ENCODE assay signal across 8 cellular contexts in genomic region chr2:171434671-171434980, GRCh38. TPM values are rescaled to one million over a fixed set of nuclear protein-coding genes. Genes with fewer than 3 reads are reported as not detected.
DNase-seq lines count a peak whose midpoint lies in the region; ATAC-seq and TF ChIP-seq lines count a peak whose summit lies in the region.

No MANE protein-coding gene starts in this region.

- POLR2A ChIA-PET in activated CD4-positive, alpha-beta T cell treated with anti-CD3 and anti-CD28 coated beads, Interleukin-2, amount 10 ng/mL, durations not matched to agents 7 days and 5 days (lab: Charles Lee) = interaction anchor here (0.7 kb wide), 1 partner anchor 25 kb away, joined by 3 read pairs; no protein-coding TSS in a partner anchor
- POLR2A ChIA-PET in WTC11 (lab: Charles Lee) = no interaction called here

- WGBS in gastroesophageal sphincter (ENCODE audit: low coverage in 1 of 2), 2 donors = 0 to 5% methylated on average over 2 to 5 of the region's 20 CpGs

- H3K9me3 Mint-ChIP-seq in activated CD4-positive, alpha-beta T cell treated with anti-CD3 and anti-CD28 coated beads, Interleukin-2, amount 10 ng/mL, durations not matched to agents 7 days and 5 days = peaks cover 7% of the 10 kb centered on the region
- no peaks in the 10 kb centered on the region for H3K9me3 Mint-ChIP-seq in WTC11

- H3K4me1 ChIP-seq in gastroesophageal sphincter (peaks cover 0 to 47% (median 6%) of the 10 kb centered on the region in 3 donors), gastrocnemius medialis (peaks cover 12 to 21% of the 10 kb centered on the region in 2 donors)

- TF ChIP-seq CTCF in WTC11 (IDR thresholded peaks at IDR 0.05) = no peak
- peak in 1 of 4 experiments; percentile 3 for TF ChIP-seq CTCF in gastroesophageal sphincter (IDR thresholded peaks at IDR 0.05)
- no peak for TF ChIP-seq CTCF in gastrocnemius medialis (IDR thresholded peaks at IDR 0.05 in 4 of 5, conservative IDR thresholded peaks at IDR 0.05 in 1 of 5)

- peak overlapping the region; percentile 75 to 99 (median 94) for H3K27ac ChIP-seq in gastroesophageal sphincter
- H3K27ac ChIP-seq in gastrocnemius medialis = peak overlapping the region; percentile 90 to 99 (median 98)

- no peaks in the 10 kb centered on the region for H3K9me3 ChIP-seq in gastroesophageal sphincter
- no peaks in the 10 kb centered on the region for H3K9me3 ChIP-seq in gastrocnemius medialis

- intact Hi-C loops in gastrocnemius medialis (cut with DNase I; ENCODE audit: low total_unique reads) = loop anchor here (1.0 to 5.0 kb wide), 4 partner anchors 253 to 506 kb away; partner anchors contain the start of genes DYNC1I2 and TLK1

- in situ Hi-C loops in gastrocnemius medialis (cut with MboI; ENCODE audit: low sequenced_read_pairs in 4 of 4) = loop anchor here in 1 of 4 donors (25.0 kb wide), 1 partner anchor 253 kb away; the partner anchor contains the start of gene DYNC1I2

- no peak for TF ChIP-seq EP300 in gastroesophageal sphincter (IDR thresholded peaks at IDR 0.05)

- TF ChIP-seq POLR2A in gastroesophageal sphincter (IDR thresholded peaks at IDR 0.05) = no peak
- peak in 1 of 2 donors; percentile 29 for TF ChIP-seq POLR2A in gastrocnemius medialis (IDR thresholded peaks at IDR 0.05)

- no peaks in the 10 kb centered on the region for H3K27me3 Mint-ChIP-seq in activated CD4-positive, alpha-beta T cell treated with anti-CD3 and anti-CD28 coated beads, Interleukin-2, amount 10 ng/mL, durations not matched to agents 7 days and 5 days
- no peaks in the 10 kb centered on the region for H3K27me3 Mint-ChIP-seq in WTC11 (ENCODE audit: low read depth)

- ATAC-seq in WTC11 = no peak
- ATAC-seq in gastroesophageal sphincter = peak; percentile 46
- ATAC-seq in gastrocnemius medialis = no peak

- peak overlapping the region; percentile 49 to 94 for H3K4me3 ChIP-seq in gastroesophageal sphincter
- H3K4me3 ChIP-seq in gastrocnemius medialis = peak overlapping the region; percentile 75 to 96 (median 83)

- peaks cover 43% of the 10 kb centered on the region for H3K4me1 Mint-ChIP-seq in activated CD4-positive, alpha-beta T cell treated with anti-CD3 and anti-CD28 coated beads, Interleukin-2, amount 10 ng/mL, durations not matched to agents 7 days and 5 days
- H3K4me1 Mint-ChIP-seq in WTC11 = peaks cover 40% of the 10 kb centered on the region

- H3K36me3 ChIP-seq in gastroesophageal sphincter = peaks cover 0 to 33% of the 10 kb centered on the region in 2 donors
- peaks cover 0 to 36% of the 10 kb centered on the region in 2 donors for H3K36me3 ChIP-seq in gastrocnemius medialis

- CTCF ChIA-PET in activated CD4-positive, alpha-beta T cell treated with anti-CD3 and anti-CD28 coated beads, Interleukin-2, amount 10 ng/mL, durations not matched to agents 7 days and 5 days (lab: Charles Lee) = interaction anchor here (1.0 to 4.4 kb wide), 3 partner anchors 18 to 348 kb away, joined by 3 to 25 read pairs (median 3); no protein-coding TSS in a partner anchor
- CTCF ChIA-PET in WTC11 (lab: Charles Lee) = interaction anchor here (1.3 kb wide), 1 partner anchor 348 kb away, joined by 4 read pairs; no protein-coding TSS in a partner anchor

- peak overlapping the region; percentile 94 for H3K27ac Mint-ChIP-seq in activated CD4-positive, alpha-beta T cell treated with anti-CD3 and anti-CD28 coated beads, Interleukin-2, amount 10 ng/mL, durations not matched to agents 7 days and 5 days
- H3K27ac Mint-ChIP-seq in WTC11 = peak overlapping the region; percentile 96

- peaks cover 52% of the 10 kb centered on the region for H3K36me3 Mint-ChIP-seq in activated CD4-positive, alpha-beta T cell treated with anti-CD3 and anti-CD28 coated beads, Interleukin-2, amount 10 ng/mL, durations not matched to agents 7 days and 5 days (ENCODE audit: low read depth)
- peaks cover 44% of the 10 kb centered on the region for H3K36me3 Mint-ChIP-seq in WTC11

- H3K27me3 ChIP-seq in gastroesophageal sphincter (no peaks in the 10 kb centered on the region), gastrocnemius medialis (no peaks in the 10 kb centered on the region)

- peak overlapping the region; percentile 83 for H3K4me3 Mint-ChIP-seq in activated CD4-positive, alpha-beta T cell treated with anti-CD3 and anti-CD28 coated beads, Interleukin-2, amount 10 ng/mL, durations not matched to agents 7 days and 5 days
- peak overlapping the region; percentile 87 for H3K4me3 Mint-ChIP-seq in WTC11

- DNase-seq in activated CD4-positive, alpha-beta T cell treated with anti-CD3 and anti-CD28 coated beads, Interleukin-2, amount 10 ng/mL, durations not matched to agents 7 days and 5 days = peak; percentile 75
- no peak for DNase-seq in activated CD4-positive, alpha-beta T cell treated with anti-CD3 and anti-CD28 coated beads for 48 hours
- DNase-seq in WTC11 (ENCODE audit: low spot score) (peak; percentile 72), gastrocnemius medialis (peak in 1 of 2 donors; percentile 48), retina (no peak), T-helper 9 cell (no peak), NCI-H2196 treated with DMSO at 0.1 percent for 48 hours (lab: John Stamatoyannopoulos, UW; ENCODE audit: unreplicated experiment) (no peak)

TF ChIP-seq in WTC11, 78 proteins besides CTCF, POLR2A, EP300 and RAD21 (continues in another document):
- TF ChIP-seq FOXJ3 (CRISPR knock-in tag; IDR thresholded peaks at IDR 0.05; ENCODE audit: borderline replicate concordance) = no peak
- TF ChIP-seq CBFB (CRISPR knock-in tag; IDR thresholded peaks at IDR 0.05; ENCODE audit: low read depth) = no peak
- TF ChIP-seq SOX15 (CRISPR knock-in tag; IDR thresholded peaks at IDR 0.05) = no peak
- TF ChIP-seq ATF6 (CRISPR knock-in tag; IDR thresholded peaks at IDR 0.05) = no peak
- TF ChIP-seq, protein P1, sequence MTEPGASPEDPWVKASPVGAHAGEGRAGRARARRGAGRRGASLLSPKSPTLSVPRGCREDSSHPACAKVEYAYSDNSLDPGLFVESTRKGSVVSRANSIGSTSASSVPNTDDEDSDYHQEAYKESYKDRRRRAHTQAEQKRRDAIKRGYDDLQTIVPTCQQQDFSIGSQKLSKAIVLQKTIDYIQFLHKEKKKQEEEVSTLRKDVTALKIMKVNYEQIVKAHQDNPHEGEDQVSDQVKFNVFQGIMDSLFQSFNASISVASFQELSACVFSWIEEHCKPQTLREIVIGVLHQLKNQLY (CRISPR knock-in tag; IDR thresholded peaks at IDR 0.05) = no peak
- TF ChIP-seq NR2C2 (CRISPR knock-in tag; IDR thresholded peaks at IDR 0.05) = no peak
- TF ChIP-seq, protein P2, sequence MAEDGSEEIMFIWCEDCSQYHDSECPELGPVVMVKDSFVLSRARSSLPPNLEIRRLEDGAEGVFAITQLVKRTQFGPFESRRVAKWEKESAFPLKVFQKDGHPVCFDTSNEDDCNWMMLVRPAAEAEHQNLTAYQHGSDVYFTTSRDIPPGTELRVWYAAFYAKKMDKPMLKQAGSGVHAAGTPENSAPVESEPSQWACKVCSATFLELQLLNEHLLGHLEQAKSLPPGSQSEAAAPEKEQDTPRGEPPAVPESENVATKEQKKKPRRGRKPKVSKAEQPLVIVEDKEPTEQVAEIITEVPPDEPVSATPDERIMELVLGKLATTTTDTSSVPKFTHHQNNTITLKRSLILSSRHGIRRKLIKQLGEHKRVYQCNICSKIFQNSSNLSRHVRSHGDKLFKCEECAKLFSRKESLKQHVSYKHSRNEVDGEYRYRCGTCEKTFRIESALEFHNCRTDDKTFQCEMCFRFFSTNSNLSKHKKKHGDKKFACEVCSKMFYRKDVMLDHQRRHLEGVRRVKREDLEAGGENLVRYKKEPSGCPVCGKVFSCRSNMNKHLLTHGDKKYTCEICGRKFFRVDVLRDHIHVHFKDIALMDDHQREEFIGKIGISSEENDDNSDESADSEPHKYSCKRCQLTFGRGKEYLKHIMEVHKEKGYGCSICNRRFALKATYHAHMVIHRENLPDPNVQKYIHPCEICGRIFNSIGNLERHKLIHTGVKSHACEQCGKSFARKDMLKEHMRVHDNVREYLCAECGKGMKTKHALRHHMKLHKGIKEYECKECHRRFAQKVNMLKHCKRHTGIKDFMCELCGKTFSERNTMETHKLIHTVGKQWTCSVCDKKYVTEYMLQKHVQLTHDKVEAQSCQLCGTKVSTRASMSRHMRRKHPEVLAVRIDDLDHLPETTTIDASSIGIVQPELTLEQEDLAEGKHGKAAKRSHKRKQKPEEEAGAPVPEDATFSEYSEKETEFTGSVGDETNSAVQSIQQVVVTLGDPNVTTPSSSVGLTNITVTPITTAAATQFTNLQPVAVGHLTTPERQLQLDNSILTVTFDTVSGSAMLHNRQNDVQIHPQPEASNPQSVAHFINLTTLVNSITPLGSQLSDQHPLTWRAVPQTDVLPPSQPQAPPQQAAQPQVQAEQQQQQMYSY (CRISPR knock-in tag; IDR thresholded peaks at IDR 0.05) = no peak
- TF ChIP-seq ZNF416 (CRISPR knock-in tag; IDR thresholded peaks at IDR 0.05) = no peak
- TF ChIP-seq ZBTB21 (CRISPR knock-in tag; IDR thresholded peaks at IDR 0.05; ENCODE audit: borderline replicate concordance) = no peak

RNA-seq across cellular contexts. Expression of gene DCAF17, which starts 0.6 kb away (rescaled TPM):
- 10 to 100 TPM; 15.8 to 19.0 TPM for total RNA-seq in activated CD4-positive, alpha-beta T cell treated with anti-CD3 and anti-CD28 coated beads, Interleukin-2, amount 10 ng/mL, durations not matched to agents 7 days and 5 days
- total RNA-seq in WTC11 (2021) (27.2 to 34.0 TPM (median 30.5 TPM) in 3 replicates), gastroesophageal sphincter (10 to 100 TPM; 14.2 to 21.4 (median 18.6) TPM), gastrocnemius medialis (10 to 100 TPM in 1 of 4 donors, 1 to 10 TPM in 3; 5.2 to 22.8 (median 8.9) TPM)

RNA-seq across cellular contexts. Expression of gene METTL8, which starts 0.8 kb away (rescaled TPM):
- total RNA-seq in activated CD4-positive, alpha-beta T cell treated with anti-CD3 and anti-CD28 coated beads, Interleukin-2, amount 10 ng/mL, durations not matched to agents 7 days and 5 days = 10 to 100 TPM; 20.0 to 21.8 TPM
- total RNA-seq in WTC11 (2021) (47.8 to 59.1 TPM (median 53.4 TPM) in 3 replicates), gastroesophageal sphincter (10 to 100 TPM; 28.6 to 44.0 (median 37.3) TPM), gastrocnemius medialis (10 to 100 TPM; 10.3 to 22.0 (median 11.0) TPM)

Comparison
In these comparisons a context has a peak if more than half of its experiments do, and no peak if none do; other contexts are left out.
1. DNase-seq: peak in activated CD4-positive, alpha-beta T cell treated with anti-CD3 and anti-CD28 coated beads, Interleukin-2, amount 10 ng/mL, durations not matched to agents 7 days and 5 days (single experiment) and WTC11 (single experiment); none in activated CD4-positive, alpha-beta T cell treated with anti-CD3 and anti-CD28 coated beads for 48 hours (single experiment), retina (single experiment), T-helper 9 cell (single experiment) and NCI-H2196 treated with DMSO at 0.1 percent for 48 hours (single experiment).